ENCODE assay signal across 13 cellular contexts in the genomic region with DNA sequence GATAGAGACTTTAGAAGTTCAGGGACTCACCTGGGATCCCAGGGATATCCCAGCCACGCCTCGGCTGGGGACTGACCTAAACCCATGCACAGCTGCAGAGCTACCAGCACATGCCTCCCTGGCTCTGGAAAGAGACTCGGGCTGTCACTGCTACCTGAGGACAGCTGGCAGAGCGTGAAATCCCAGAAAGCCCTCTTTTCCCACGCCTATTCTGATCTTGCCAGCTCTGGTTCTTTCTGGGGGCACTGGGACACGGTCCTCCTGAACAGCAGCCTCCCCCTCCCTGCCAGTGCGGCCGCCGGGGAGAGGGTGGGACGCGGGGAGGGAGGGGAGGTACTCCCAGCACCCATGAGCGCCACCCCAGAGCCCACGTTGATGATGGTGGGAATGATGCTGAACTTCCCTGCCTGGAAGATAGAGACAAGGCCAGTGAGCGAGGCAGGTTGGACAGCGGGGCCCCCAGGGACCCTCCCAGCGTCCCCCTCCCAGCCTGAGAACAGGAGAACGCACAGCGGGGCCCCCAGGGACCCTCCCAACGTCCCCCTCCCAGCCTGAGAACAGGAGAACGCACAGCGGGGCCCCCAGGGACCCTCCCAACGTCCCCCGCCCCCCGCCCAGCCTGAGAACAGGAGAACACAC.
"Had no signal": no experiment of that assay in that cellular context is flagged by ENCODE, and none has a peak within 500 bp of the region (broad histone marks: within the 10 kb centered on the region; RNA-seq: fewer than 3 reads in every experiment).

No MANE protein-coding gene starts in this region.

- H3K4me3 ChIP-seq: dorsolateral prefrontal cortex, esophagus squamous epithelium, left lung, skin epidermis, tibial artery had no signal

- ATAC-seq: activated T-cell treated with anti-CD3 and anti-CD28 coated beads, Interleukin-2, amount 50 U/mL, for 72 hours; left lung had no signal

- DNase-seq: activated CD4-positive, alpha-beta T cell treated with anti-CD3 and anti-CD28 coated beads, Interleukin-2, amount 50 U/mL, for 48 hours; activated CD4-positive, CD25-positive, alpha-beta regulatory T cell treated with anti-CD3 and anti-CD28 coated beads, Interleukin-2, amount 50 U/mL, for 72 hours; activated gamma-delta T cell treated with Interleukin-2 at 50 U/mL for 16 hours; activated naive CD8-positive, alpha-beta T cell treated with anti-CD3 and anti-CD28 coated beads for 36 hours; activated T-cell treated with anti-CD3 and anti-CD28 coated beads, Interleukin-2, amount 50 U/mL, for 72 hours; dorsolateral prefrontal cortex; esophagus squamous epithelium; foreskin fibroblast; posterior cingulate gyrus; tibial artery had no signal

- H3K4me1 ChIP-seq: tibial artery had no signal

- H3K9me3 ChIP-seq: esophagus squamous epithelium, left lung, tibial artery had no signal

- H3K27ac ChIP-seq: dorsolateral prefrontal cortex, esophagus squamous epithelium, left lung, skin epidermis, tibial artery had no signal

- H3K27ac Mint-ChIP-seq: activated naive CD8-positive, alpha-beta T cell treated with anti-CD3 and anti-CD28 coated beads for 36 hours had no signal

- H3K9me3 Mint-ChIP-seq: activated naive CD8-positive, alpha-beta T cell treated with anti-CD3 and anti-CD28 coated beads for 36 hours; activated T-cell treated with anti-CD3 and anti-CD28 coated beads, Interleukin-2, amount 50 U/mL, for 72 hours had no signal

- H3K4me3 Mint-ChIP-seq: activated naive CD8-positive, alpha-beta T cell treated with anti-CD3 and anti-CD28 coated beads for 36 hours; activated T-cell treated with anti-CD3 and anti-CD28 coated beads, Interleukin-2, amount 50 U/mL, for 72 hours had no signal

- FAIRE-seq: endometrium had no signal

- H3K27me3 Mint-ChIP-seq: activated naive CD8-positive, alpha-beta T cell treated with anti-CD3 and anti-CD28 coated beads for 36 hours had no signal

- H3K36me3 ChIP-seq: esophagus squamous epithelium, left lung, tibial artery had no signal
